ENCODE assay signal across 27 cellular contexts in genomic region chr18:54962919-54963645, GRCh38. TPM values are rescaled to one million over a fixed set of nuclear protein-coding genes. Genes with fewer than 3 reads are reported as not detected.
"Had no signal": no experiment of that assay in that cellular context is flagged by ENCODE, and none has a peak within 500 bp of the region (broad histone marks: within the 10 kb centered on the region; RNA-seq: fewer than 3 reads in every experiment).

No MANE protein-coding gene starts in this region.

- H3K4me2 ChIP-seq: smooth muscle cell had no signal

- H3K9ac ChIP-seq: parathyroid adenoma had no signal

- H3K27ac ChIP-seq: left lung, lower lobe of right lung, parathyroid adenoma, psoas muscle, right atrium auricular region, right lobe of liver, tibial nerve, uterus had no signal

- DNase-seq: hippocampal formation; left colon; left lung; lower lobe of right lung; mammary epithelial cell; mesendoderm; naive B cell; natural killer cell; occipital lobe; psoas muscle; right lobe of liver; stimulated activated CD4-positive, alpha-beta T cell treated with anti-CD3 and anti-CD28 coated beads, Interleukin-1b, Interleukin-23, amount 100 ng/mL, for 48 hours; stimulated activated CD4-positive, alpha-beta T cell treated with anti-CD3 and anti-CD28 coated beads, Interleukin-2, amount 100 ng/mL, for 48 hours; stimulated activated CD4-positive, alpha-beta T cell treated with anti-CD3 and anti-CD28 coated beads, Interleukin-4, amount 100 ng/mL, for 4 hours; stimulated activated CD8-positive, alpha-beta memory T cell treated with anti-CD3 and anti-CD28 coated beads, Interleukin-4, amount 100 ng/mL, for 48 hours; stimulated activated naive CD4-positive, alpha-beta T cell treated with Interleukin-2 at 50 U/mL for 16 hours; stimulated activated naive CD8-positive, alpha-beta T cell treated with anti-CD3 and anti-CD28 coated beads, Interleukin-15, amount 100 ng/mL, for 72 hours; substantia nigra; uterus had no signal

- H3K36me3 ChIP-seq: left lung, lower lobe of right lung, right atrium auricular region, right lobe of liver, tibial nerve, uterus had no signal

- H3K4me1 ChIP-seq: parathyroid adenoma, psoas muscle, uterus had no signal

- H3K27me3 ChIP-seq: right atrium auricular region, right lobe of liver, uterus had no signal

- H2AFZ ChIP-seq: parathyroid adenoma had no signal

- H3K4me3 ChIP-seq: left lung, lower lobe of right lung, psoas muscle, right atrium auricular region, right lobe of liver, smooth muscle cell, tibial nerve, uterus had no signal

- H3K9me3 ChIP-seq: left lung, lower lobe of right lung, psoas muscle, right atrium auricular region, right lobe of liver, tibial nerve, uterus had no signal

- ATAC-seq: left colon; left lung; lower lobe of right lung; natural killer cell; psoas muscle; right lobe of liver; stimulated activated memory B cell treated with anti-CD40 and anti-IgM and Interleukin-4, amounts not matched to agents 10 μg/mL and 1 μg/mL and 100 μg/mL, for 72 hours; stimulated activated naive CD8-positive, alpha-beta T cell treated with anti-CD3 and anti-CD28 coated beads, Interleukin-15, amount 100 ng/mL, for 72 hours had no signal

RNA-seq across cellular contexts. Expression of gene CCDC68, which starts 3.8 kb away (rescaled TPM):
- total RNA-seq: mesothelial cell of epicardium, mononuclear cell, natural killer cell, osteocyte had no signal
